27 cellular contexts compared by ENCODE assay signal in the genomic region with DNA sequence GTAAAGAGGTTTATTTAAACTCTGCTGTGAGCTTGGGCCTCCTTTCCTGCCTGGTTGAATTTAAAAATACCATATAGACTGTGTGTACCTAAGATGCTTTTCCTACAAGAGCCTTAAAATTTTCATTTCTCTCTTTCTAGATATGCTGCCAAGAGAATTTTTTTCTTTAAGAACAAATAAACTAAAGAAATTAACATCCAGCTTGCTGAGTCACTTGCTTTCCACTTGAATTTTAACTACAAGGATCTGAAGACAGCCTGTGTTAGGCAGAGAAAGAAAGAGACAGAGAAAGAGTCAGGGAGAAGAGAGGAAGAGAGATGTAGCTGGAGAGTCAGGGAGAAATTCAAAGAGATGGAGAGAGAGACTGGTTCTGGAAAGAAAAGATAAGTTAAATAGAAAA. TPM values are rescaled to one million over a fixed set of nuclear protein-coding genes. Genes with fewer than 3 reads are reported as not detected.
DNase-seq lines count a peak whose midpoint lies in the region; ATAC-seq and TF ChIP-seq lines count a peak whose summit lies in the region.
"Had no signal": no experiment of that assay in that cellular context is flagged by ENCODE, and none has a peak within 500 bp of the region (broad histone marks: within the 10 kb centered on the region; RNA-seq: fewer than 3 reads in every experiment).

No MANE protein-coding gene starts in this region.

- no peaks in the 10 kb centered on the region for H3K9me3 ChIP-seq in AG04450 (ENCODE audit: control insufficient read depth, insufficient read depth, low read length)
- H3K9me3 ChIP-seq in MG63, result no peaks in the 10 kb centered on the region
- H3K9me3 ChIP-seq in GM23248 (ENCODE audit: low read depth), result no peaks in the 10 kb centered on the region
- H3K9me3 ChIP-seq: BLaER1 treated with 17β-estradiol and CSF1 and Interleukin-3, amounts not matched to agents 10 nM and 100 nM; HAP-1; SJSA1 had no signal

- H3K9me2 ChIP-seq in GM23248 (ENCODE audit: insufficient read depth), result no peaks in the 10 kb centered on the region

- H3K4me1 ChIP-seq in GM23248 (ENCODE audit: insufficient read depth), result no peaks in the 10 kb centered on the region
- H3K4me1 ChIP-seq: BLaER1 treated with 17β-estradiol and CSF1 and Interleukin-3, amounts not matched to agents 10 nM and 100 nM; HAP-1; SJSA1 had no signal

- H2AFZ ChIP-seq in GM23248, result no peak overlapping the region

- no peak for ATAC-seq in GM18511 (IDR thresholded peaks at IDR 0.05; ENCODE audit: unreplicated experiment)

- in situ Hi-C loops in GM23248 (cut with MboI), result no loop called here

- peak overlapping the region; percentile 4 for H3K27ac Mint-ChIP-seq in neural crest cell (ENCODE audit: unreplicated experiment)
- H3K27ac Mint-ChIP-seq: CD4-positive, alpha-beta T cell; HFFc6 had no signal

- no peak overlapping the region for H3K9ac ChIP-seq in GM23248
- H3K9ac ChIP-seq: BLaER1 treated with 17β-estradiol and CSF1 and Interleukin-3, amounts not matched to agents 10 nM and 100 nM had no signal

- no peak for TF ChIP-seq CTCF in AG04450 (IDR thresholded peaks at IDR 0.05; ENCODE audit: low read depth, low read length)
- TF ChIP-seq CTCF in dorsolateral prefrontal cortex (IDR thresholded peaks at IDR 0.05 in 54 of 56, conservative IDR thresholded peaks at IDR 0.05 in 2 of 56; ENCODE audit: low read depth in 1 of 56, partially characterized antibody in 56 of 56), result no peak
- TF ChIP-seq CTCF in neural crest cell (conservative IDR thresholded peaks at IDR 0.05), result no peak

- DNase-seq in AG04450 (ENCODE audit: low read depth, low spot score) (no peak), astrocyte of the hippocampus (ENCODE audit: low read depth, low spot score) (peak; percentile 40), dorsolateral prefrontal cortex (no peak), neural crest cell (ENCODE audit: low read depth, low spot score) (no peak), MG63 (no peak), medulla oblongata (ENCODE audit: extremely low spot score) (no peak), GM23248 (no peak)
- DNase-seq: 8988T; AML-193; CD4-positive, alpha-beta T cell; COR-L47; DMS53; GOT3; HFFc6; KBM-7; MM.1S; NCI-H1694; NCI-H2029 treated with DMSO at 0.1 percent for 48 hours; NCI-H446 treated with DMSO at 0.1 percent for 48 hours; NCI-H526; Right ventricle myocardium superior; RPMI8226 had no signal

- no peaks in the 10 kb centered on the region for H3K4me1 Mint-ChIP-seq in neural crest cell

- intact Hi-C loops in dorsolateral prefrontal cortex (cut with DNase I), result no loop called here

- CTCF ChIA-PET in AG04450 (lab: Charles Lee), result interaction anchor here (0.6 to 1.5 kb wide), 4 partner anchors 110 to 1799 kb away, joined by 3 to 6 read pairs (median 4); no protein-coding TSS in a partner anchor

- no peaks in the 10 kb centered on the region for H4K20me1 ChIP-seq in GM23248 (ENCODE audit: insufficient read depth)
- H4K20me1 ChIP-seq: BLaER1 treated with 17β-estradiol and CSF1 and Interleukin-3, amounts not matched to agents 10 nM and 100 nM had no signal

- no peaks in the 10 kb centered on the region for H3K79me2 ChIP-seq in GM23248 (ENCODE audit: insufficient read depth)

- H3K9me3 Mint-ChIP-seq in neural crest cell, result peaks cover 3% of the 10 kb centered on the region

- H3K36me3 ChIP-seq in MG63 (no peaks in the 10 kb centered on the region), GM23248 (ENCODE audit: low read depth) (no peaks in the 10 kb centered on the region)
- H3K36me3 ChIP-seq: BLaER1 treated with 17β-estradiol and CSF1 and Interleukin-3, amounts not matched to agents 10 nM and 100 nM; HAP-1; SJSA1 had no signal

- no peaks in the 10 kb centered on the region for H3K27me3 ChIP-seq in AG04450 (ENCODE audit: control insufficient read depth, insufficient read depth, low read length)
- no peaks in the 10 kb centered on the region for H3K27me3 ChIP-seq in dorsolateral prefrontal cortex
- H3K27me3 ChIP-seq in MG63, result no peaks in the 10 kb centered on the region
- no peaks in the 10 kb centered on the region; the same call in 1 of the 2 replicates for H3K27me3 ChIP-seq in GM23248 (replicated peaks; ENCODE audit: insufficient read depth)
- H3K27me3 ChIP-seq: BLaER1 treated with 17β-estradiol and CSF1 and Interleukin-3, amounts not matched to agents 10 nM and 100 nM; SJSA1 had no signal

- H3F3A ChIP-seq in GM23248 (ENCODE audit: insufficient read depth), result no peaks in the 10 kb centered on the region

- H3K4me3 ChIP-seq in AG04450 (ENCODE audit: low read depth, low read length) (no peak overlapping the region), dorsolateral prefrontal cortex (no peak overlapping the region), MG63 (no peak overlapping the region), GM23248 (no peak overlapping the region)
- H3K4me3 ChIP-seq: BLaER1 treated with 17β-estradiol and CSF1 and Interleukin-3, amounts not matched to agents 10 nM and 100 nM; HAP-1; SJSA1 had no signal

- no peak overlapping the region for H3K4me3 Mint-ChIP-seq in neural crest cell
- H3K4me3 Mint-ChIP-seq: CD4-positive, alpha-beta T cell; HFFc6 had no signal

- H3K36me3 Mint-ChIP-seq in neural crest cell (ENCODE audit: low read depth), result no peaks in the 10 kb centered on the region

- H3K4me2 ChIP-seq in GM23248 (ENCODE audit: unreplicated experiment), result no peak overlapping the region
- H3K4me2 ChIP-seq: BLaER1 treated with 17β-estradiol and CSF1 and Interleukin-3, amounts not matched to agents 10 nM and 100 nM had no signal

- no peaks in the 10 kb centered on the region for H3K27me3 Mint-ChIP-seq in neural crest cell (ENCODE audit: low read depth)
- H3K27me3 Mint-ChIP-seq: CD4-positive, alpha-beta T cell had no signal

- POLR2A ChIA-PET in AG04450 (lab: Yijun Ruan, JAX), result no interaction called here

- H3K27ac ChIP-seq in AG04450 (ENCODE audit: low read depth, low read length), result peak overlapping the region; percentile 41
- peak overlapping the region in 48 of 59 donors; percentile 5 to 87 (median 64) for H3K27ac ChIP-seq in dorsolateral prefrontal cortex
- no peak overlapping the region for H3K27ac ChIP-seq in GM23248
- H3K27ac ChIP-seq: BLaER1 treated with 17β-estradiol and CSF1 and Interleukin-3, amounts not matched to agents 10 nM and 100 nM; SJSA1 had no signal

RNA-seq across cellular contexts. Expression of gene SNAP25, which starts 18.3 kb away (rescaled TPM):
- 5.3 and 6.6 TPM in 2 replicates for polyA plus RNA-seq in AG04450 (2011; rRNA removed)
- polyA minus RNA-seq in AG04450 (2011; rRNA and poly(A)+ RNA removed), result 3.1 and 8.3 TPM in 2 replicates
- 1,000 to 10,000 TPM in 110 of 120 experiments, 100 to 1,000 TPM in 10; 320 to 2,887 (median 2,033) TPM for total RNA-seq in dorsolateral prefrontal cortex
- 9.2 and 9.8 TPM in 2 replicates for total RNA-seq in neural crest cell
- not detected in 2 replicates for total RNA-seq in MG63 (2014; rRNA removed; shearing (Covaris generic); ENCODE audit: low replicate concordance)
- not detected in 2 replicates for total RNA-seq in GM23248 (2014; rRNA removed; shearing (Covaris generic))
- 0.09 TPM in 1 of 2 replicates, not detected in the other for polyA plus RNA-seq in GM23248 (2016; fragmentation: Nextera tagmentation; extraction: Ambion mirVana)
- total RNA-seq: CD4-positive, alpha-beta T cell; G401; Right ventricle myocardium superior had no signal

Comparison
In these comparisons a context has a peak if more than half of its experiments do, and no peak if none do; other contexts are left out.
1. RNA of gene SNAP25, which starts 18.3 kb away (total RNA-seq): 320 to 2,887 TPM in dorsolateral prefrontal cortex; 9.2 to 9.8 TPM in neural crest cell, not detected in MG63 and not detected in GM23248; every median in the first group is over 10 times any median in the second.